Comparison of ENCODE assay signal across 9 cellular contexts in the genomic region with DNA sequence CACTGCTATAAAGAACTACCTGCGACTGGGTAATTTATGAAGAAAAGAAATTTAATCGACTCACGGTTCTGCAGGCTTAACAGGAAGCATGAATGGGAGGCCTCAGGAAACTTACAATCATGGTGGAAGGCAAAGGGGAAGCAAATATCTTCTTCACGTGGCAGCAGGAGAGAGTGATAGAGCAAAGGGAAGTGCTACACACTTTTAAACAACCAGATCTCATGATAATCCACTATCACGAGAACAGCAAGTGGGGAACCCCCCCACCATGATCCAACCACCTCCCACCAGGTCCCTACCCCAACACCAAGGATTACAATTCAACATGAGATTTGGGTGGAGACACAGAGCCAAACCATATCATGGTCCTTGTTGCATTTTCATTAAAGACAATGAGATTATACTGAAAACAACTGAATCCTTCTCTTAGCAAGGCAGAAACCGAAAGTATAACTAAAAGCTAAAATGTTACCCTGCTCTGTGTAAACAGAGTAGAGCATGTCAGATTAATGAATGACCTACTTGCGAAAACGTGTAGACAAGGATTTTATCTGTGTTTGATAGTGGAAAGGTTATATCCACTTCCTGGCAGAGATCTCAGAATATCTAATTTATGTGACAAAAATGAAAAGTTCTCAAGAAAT.
A peak's percentile ranks its signal among the peaks of the same experiment; 100 is the strongest.
DNase-seq lines count a peak whose midpoint lies in the region; ATAC-seq, FAIRE-seq and TF ChIP-seq lines count a peak whose summit lies in the region.
"Had no signal": no experiment of that assay in that cellular context is flagged by ENCODE, and none has a peak within 500 bp of the region (broad histone marks: within the 10 kb centered on the region; RNA-seq: fewer than 3 reads in every experiment).

No MANE protein-coding gene starts in this region.

- no peak overlapping the region for H3K27ac ChIP-seq in DND-41 (ENCODE audit: low read length)
- no peak overlapping the region for H3K27ac ChIP-seq in esophagus muscularis mucosa (replicated peaks in 1 of 4)

- H3K9me3 ChIP-seq in DND-41 (ENCODE audit: insufficient read depth, low read length, severe bottlenecking) = no peaks in the 10 kb centered on the region
- H3K9me3 ChIP-seq in esophagus muscularis mucosa = no peaks in the 10 kb centered on the region

- TF ChIP-seq POLR2A in esophagus muscularis mucosa (IDR thresholded peaks at IDR 0.05; ENCODE audit: low read depth) = no peak

- WGBS in esophagus muscularis mucosa = 64% methylated on average over 8 of the region's 8 CpGs

- DNase-seq in DND-41 = no peak
- peak; percentile 12 for DNase-seq in RCC 7860 (ENCODE audit: low spot score)
- no peak for DNase-seq in left lobe of liver (ENCODE audit: low spot score)
- DNase-seq in dermis blood vessel endothelial cell = no peak
- DNase-seq in esophagus muscularis mucosa (ENCODE audit: extremely low spot score) = no peak
- no peak for DNase-seq in NCI-H128 (lab: John Stamatoyannopoulos, UW; ENCODE audit: unreplicated experiment)
- DNase-seq: NCI-H187 treated with DMSO at 0.1 percent for 48 hours had no signal

- H4K20me1 ChIP-seq in DND-41 (ENCODE audit: insufficient read depth, low read length) = no peaks in the 10 kb centered on the region

- FAIRE-seq in RCC 7860 (lab: Jason Lieb, UNC) = no peak

- no peak for TF ChIP-seq EP300 in esophagus muscularis mucosa (IDR thresholded peaks at IDR 0.05)

- H3K79me2 ChIP-seq in DND-41 (ENCODE audit: insufficient read depth, low read length) = no peaks in the 10 kb centered on the region

- H3K9ac ChIP-seq in DND-41 (ENCODE audit: low read depth, low read length) = no peak overlapping the region

- TF ChIP-seq CTCF in DND-41 (IDR thresholded peaks at IDR 0.05; ENCODE audit: borderline replicate concordance, extremely low read depth, low read length, poor library complexity, severe bottlenecking) (no peak), esophagus muscularis mucosa (IDR thresholded peaks at IDR 0.05) (no peak)

- intact Hi-C loops in esophagus muscularis mucosa (cut with DNase I) = no loop called here

- H3K4me2 ChIP-seq in DND-41 (ENCODE audit: insufficient read depth, low read length) = no peak overlapping the region

- no peaks in the 10 kb centered on the region for H3K4me1 ChIP-seq in DND-41 (ENCODE audit: insufficient read depth, low read length)
- H3K4me1 ChIP-seq in esophagus muscularis mucosa = peaks cover 0 to 3% (median 0%) of the 10 kb centered on the region in 4 donors

- H3K4me3 ChIP-seq in DND-41 (ENCODE audit: low read depth in 1 of 2, low read length in 2 of 2) (no peak overlapping the region), esophagus muscularis mucosa (no peak overlapping the region)

- H2AFZ ChIP-seq in DND-41 (ENCODE audit: low read depth, low read length) = peak overlapping the region; percentile 7; the same call in 1 of the 2 replicates

- H3K27me3 ChIP-seq in DND-41 (ENCODE audit: insufficient read depth, low read length, poor library complexity) = no peaks in the 10 kb centered on the region
- H3K27me3 ChIP-seq in esophagus muscularis mucosa = no peaks in the 10 kb centered on the region

- peak; percentile 39; the same call in 1 of the 3 replicates for ATAC-seq in DND-41 (ENCODE audit: insufficient read depth, low read depth)
- peak; percentile 92 for ATAC-seq in GM21367 (IDR thresholded peaks at IDR 0.05; ENCODE audit: unreplicated experiment)
- peak; percentile 90 for ATAC-seq in left lobe of liver
- no peak for ATAC-seq in HG02588 (IDR thresholded peaks at IDR 0.05; ENCODE audit: unreplicated experiment)

- H3K36me3 ChIP-seq in DND-41 (ENCODE audit: insufficient read depth, low read length) (no peaks in the 10 kb centered on the region), esophagus muscularis mucosa (no peaks in the 10 kb centered on the region)
